ENCODE assay signal across 13 cellular contexts in the genomic region with DNA sequence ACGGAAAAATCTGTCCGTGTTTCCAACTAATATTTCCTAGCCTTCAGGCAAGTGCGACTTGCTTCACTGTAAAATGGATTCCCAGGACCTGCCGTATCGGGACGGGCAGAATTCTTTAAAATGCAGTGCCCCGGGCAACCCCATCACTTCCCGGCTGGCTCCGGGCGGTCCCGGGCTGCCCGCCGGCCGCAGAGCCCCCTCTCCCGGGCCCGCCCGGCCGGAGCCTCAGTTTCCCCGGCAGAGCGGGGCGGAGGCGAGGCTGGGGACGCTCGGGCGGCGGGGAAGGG.
A peak's percentile ranks its signal among the peaks of the same experiment; 100 is the strongest.
DNase-seq lines count a peak whose midpoint lies in the region; ATAC-seq and TF ChIP-seq lines count a peak whose summit lies in the region.
"Had no signal": no experiment of that assay in that cellular context is flagged by ENCODE, and none has a peak within 500 bp of the region (broad histone marks: within the 10 kb centered on the region; RNA-seq: fewer than 3 reads in every experiment).

No MANE protein-coding gene starts in this region.

- peak overlapping the region; percentile 69 for H3K27ac ChIP-seq in cingulate gyrus (ENCODE audit: low read depth, low read length)
- H3K27ac ChIP-seq in liver (ENCODE audit: low read depth in 1 of 2, low read length in 2 of 2), result peak overlapping the region; percentile 9 to 39
- H3K27ac ChIP-seq in subcutaneous abdominal adipose tissue (ENCODE audit: low read depth, low read length), result peak overlapping the region; percentile 100
- H3K27ac ChIP-seq: HL-60 had no signal

- H3K9me3 ChIP-seq in liver (ENCODE audit: control insufficient read depth in 4 of 4, low read length in 3 of 4), result no peaks in the 10 kb centered on the region
- no peaks in the 10 kb centered on the region for H3K9me3 ChIP-seq in subcutaneous abdominal adipose tissue (ENCODE audit: control insufficient read depth in 5 of 5, low read length in 5 of 5)
- H3K9me3 ChIP-seq: ovary had no signal

- no peak overlapping the region for H3K9ac ChIP-seq in liver (ENCODE audit: low read depth in 1 of 2, low read length in 2 of 2)
- peak overlapping the region in 1 of 5 donors; percentile 11 for H3K9ac ChIP-seq in subcutaneous abdominal adipose tissue (ENCODE audit: low read length in 5 of 5)

- H3K36me3 ChIP-seq in liver (ENCODE audit: control insufficient read depth in 4 of 4, insufficient read depth in 3 of 4, low read depth in 1 of 4, low read length in 3 of 4) (no peaks in the 10 kb centered on the region), subcutaneous abdominal adipose tissue (ENCODE audit: control insufficient read depth in 5 of 5, insufficient read depth in 5 of 5, low read length in 5 of 5) (peaks cover 0 to 5% (median 0%) of the 10 kb centered on the region in 5 donors)
- H3K36me3 ChIP-seq: ovary had no signal

- TF ChIP-seq CTCF in LNCaP clone FGC (IDR thresholded peaks at IDR 0.05; ENCODE audit: control insufficient read depth, extremely low read depth, insufficient read depth) (no peak), liver (IDR thresholded peaks at IDR 0.05; ENCODE audit: low read depth, low read length, missing input control) (no peak)

- WGBS in liver, result 38% methylated on average over 26 of the region's 26 CpGs

- DNase-seq in LNCaP clone FGC (ENCODE audit: low read depth), result no peak
- no peak for DNase-seq in cerebellar nuclear complex (lab: John Stamatoyannopoulos, UW)
- DNase-seq in GM03348 (ENCODE audit: low spot score), result no peak
- DNase-seq: anterior cingulate cortex; effector CD8-positive, alpha-beta T cell; stimulated activated CD4-positive, alpha-beta T cell treated with anti-CD3 and anti-CD28 coated beads, Interleukin-2, amount 100 ng/mL, for 24 hours had no signal

- TF ChIP-seq RAD21 in liver (IDR thresholded peaks at IDR 0.05), result no peak

- H3K27me3 ChIP-seq in liver (ENCODE audit: control insufficient read depth in 4 of 4, insufficient read depth in 4 of 4, low read length in 3 of 4), result no peaks in the 10 kb centered on the region
- H3K27me3 ChIP-seq in subcutaneous abdominal adipose tissue (ENCODE audit: control insufficient read depth in 5 of 5, insufficient read depth in 4 of 5, low read length in 5 of 5), result no peaks in the 10 kb centered on the region
- H3K27me3 ChIP-seq: ovary had no signal

- ATAC-seq in HG03025 (IDR thresholded peaks at IDR 0.05; ENCODE audit: low FRiP score, unreplicated experiment), result no peak
- ATAC-seq in HG03354 (IDR thresholded peaks at IDR 0.05; ENCODE audit: poor library complexity, severe bottlenecking, unreplicated experiment), result no peak

- H3K4me3 ChIP-seq in LNCaP clone FGC (ENCODE audit: low read depth, low read length), result peak overlapping the region; percentile 59
- H3K4me3 ChIP-seq in liver (ENCODE audit: low read depth in 1 of 3, low read length in 3 of 3), result peak overlapping the region in 2 of 3 donors; percentile 16 to 61
- no peak overlapping the region for H3K4me3 ChIP-seq in subcutaneous abdominal adipose tissue (ENCODE audit: low read depth in 1 of 5, low read length in 5 of 5)
- H3K4me3 ChIP-seq: ovary had no signal

- H3K4me1 ChIP-seq in liver (ENCODE audit: control insufficient read depth in 4 of 4, insufficient read depth in 4 of 4, low read length in 3 of 4), result peaks cover 6 to 39% (median 25%) of the 10 kb centered on the region in 4 donors
- peaks cover 12 to 84% (median 74%) of the 10 kb centered on the region in 5 donors for H3K4me1 ChIP-seq in subcutaneous abdominal adipose tissue (ENCODE audit: control insufficient read depth in 5 of 5, insufficient read depth in 5 of 5, low read length in 5 of 5)

TF ChIP-seq in liver, 16 proteins besides CTCF, POLR2A, EP300 and RAD21:
- TF ChIP-seq, protein P1, sequence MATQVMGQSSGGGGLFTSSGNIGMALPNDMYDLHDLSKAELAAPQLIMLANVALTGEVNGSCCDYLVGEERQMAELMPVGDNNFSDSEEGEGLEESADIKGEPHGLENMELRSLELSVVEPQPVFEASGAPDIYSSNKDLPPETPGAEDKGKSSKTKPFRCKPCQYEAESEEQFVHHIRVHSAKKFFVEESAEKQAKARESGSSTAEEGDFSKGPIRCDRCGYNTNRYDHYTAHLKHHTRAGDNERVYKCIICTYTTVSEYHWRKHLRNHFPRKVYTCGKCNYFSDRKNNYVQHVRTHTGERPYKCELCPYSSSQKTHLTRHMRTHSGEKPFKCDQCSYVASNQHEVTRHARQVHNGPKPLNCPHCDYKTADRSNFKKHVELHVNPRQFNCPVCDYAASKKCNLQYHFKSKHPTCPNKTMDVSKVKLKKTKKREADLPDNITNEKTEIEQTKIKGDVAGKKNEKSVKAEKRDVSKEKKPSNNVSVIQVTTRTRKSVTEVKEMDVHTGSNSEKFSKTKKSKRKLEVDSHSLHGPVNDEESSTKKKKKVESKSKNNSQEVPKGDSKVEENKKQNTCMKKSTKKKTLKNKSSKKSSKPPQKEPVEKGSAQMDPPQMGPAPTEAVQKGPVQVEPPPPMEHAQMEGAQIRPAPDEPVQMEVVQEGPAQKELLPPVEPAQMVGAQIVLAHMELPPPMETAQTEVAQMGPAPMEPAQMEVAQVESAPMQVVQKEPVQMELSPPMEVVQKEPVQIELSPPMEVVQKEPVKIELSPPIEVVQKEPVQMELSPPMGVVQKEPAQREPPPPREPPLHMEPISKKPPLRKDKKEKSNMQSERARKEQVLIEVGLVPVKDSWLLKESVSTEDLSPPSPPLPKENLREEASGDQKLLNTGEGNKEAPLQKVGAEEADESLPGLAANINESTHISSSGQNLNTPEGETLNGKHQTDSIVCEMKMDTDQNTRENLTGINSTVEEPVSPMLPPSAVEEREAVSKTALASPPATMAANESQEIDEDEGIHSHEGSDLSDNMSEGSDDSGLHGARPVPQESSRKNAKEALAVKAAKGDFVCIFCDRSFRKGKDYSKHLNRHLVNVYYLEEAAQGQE (IDR thresholded peaks at IDR 0.05), result no peak
- TF ChIP-seq EGR1 (IDR thresholded peaks at IDR 0.05; ENCODE audit: low read depth in 2 of 2) (no peak), RXRA (IDR thresholded peaks at IDR 0.05) (no peak), GABPA (IDR thresholded peaks at IDR 0.05 in 1 of 2, conservative IDR thresholded peaks at IDR 0.05 in 1 of 2) (no peak)
TF ChIP-seq in liver: peak in this region for 0.

Comparison
In these comparisons a context has a peak if more than half of its experiments do, and no peak if none do; other contexts are left out.
1. H3K4me3 ChIP-seq: peak in LNCaP clone FGC (single experiment) and liver (2 of 3); none in subcutaneous abdominal adipose tissue (0 of 5).
2. H3K27ac ChIP-seq: peak in every context shown above with its lines; median percentile 100 in subcutaneous abdominal adipose tissue; 69 in cingulate gyrus; 24 in liver.